ENCODE assay signal across 26 cellular contexts in the genomic region with DNA sequence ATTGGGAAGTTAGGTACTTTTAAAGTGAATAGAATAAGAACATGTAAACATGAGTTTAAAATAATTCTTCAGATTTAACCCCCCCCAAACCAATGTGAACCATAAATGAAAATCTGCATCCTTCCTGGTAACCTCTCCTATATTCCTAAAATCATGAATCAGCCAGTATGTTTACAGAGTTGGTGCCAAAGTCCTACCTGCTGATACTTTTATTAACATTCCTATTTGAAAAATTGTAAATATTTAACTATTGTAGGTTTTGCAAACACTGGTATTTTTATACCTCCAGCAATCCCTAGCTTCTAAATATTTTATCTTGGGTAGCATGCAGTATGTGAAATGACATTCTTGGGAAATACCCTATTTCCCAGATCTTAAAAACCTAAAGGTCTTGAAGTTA.
"Had no signal": no experiment of that assay in that cellular context is flagged by ENCODE, and none has a peak within 500 bp of the region (broad histone marks: within the 10 kb centered on the region; RNA-seq: fewer than 3 reads in every experiment).

No MANE protein-coding gene starts in this region.

- H3K4me3 Mint-ChIP-seq: naive thymus-derived CD8-positive, alpha-beta T cell; nephron progenitor cell; neural progenitor cell; stimulated activated naive B cell treated with anti-CD40 and anti-IgM and Interleukin-4, amounts not matched to agents 10 μg/mL and 1 μg/mL and 100 μg/mL, for 72 hours; type B pancreatic cell had no signal

- H3K27ac ChIP-seq: heart left ventricle, lower lobe of right lung, neural progenitor cell, neutrophil, parathyroid adenoma, psoas muscle, right atrium auricular region, skin epidermis, stomach, testis, thyroid gland, uterus had no signal

- H3K27me3 ChIP-seq: neural progenitor cell, neutrophil, right atrium auricular region, stomach, testis, thyroid gland, uterus had no signal

- H3K4me3 ChIP-seq: heart left ventricle, lower lobe of right lung, neural progenitor cell, psoas muscle, right atrium auricular region, skin epidermis, stomach, testis, thyroid gland, uterus had no signal

- H3K27me3 Mint-ChIP-seq: stimulated activated naive B cell treated with anti-CD40 and anti-IgM and Interleukin-4, amounts not matched to agents 10 μg/mL and 1 μg/mL and 100 μg/mL, for 72 hours had no signal

- H3K4me1 ChIP-seq: heart left ventricle, lower lobe of right lung, parathyroid adenoma, psoas muscle, right atrium auricular region, testis, thyroid gland, uterus had no signal

- DNase-seq: heart left ventricle; left ventricle myocardium superior; lower lobe of right lung; mammary epithelial cell; mesenchymal stem cell; naive thymus-derived CD8-positive, alpha-beta T cell; nephron progenitor cell; occipital lobe; psoas muscle; stimulated activated CD4-positive, alpha-beta T cell treated with anti-CD3 and anti-CD28 coated beads, Interleukin-12 subunit alpha, Interleukin-12 subunit beta, amount 100 ng/mL, for 4 hours; stimulated activated CD4-positive, alpha-beta T cell treated with anti-CD3 and anti-CD28 coated beads, Interleukin-15, amount 100 ng/mL, for 24 hours; stimulated activated CD4-positive, alpha-beta T cell treated with anti-CD3 and anti-CD28 coated beads, Interleukin-2, amount 100 ng/mL, for 24 hours; stimulated activated CD4-positive, alpha-beta T cell treated with anti-CD3 and anti-CD28 coated beads, Interleukin-4, amount 100 ng/mL, for 1 hour; stimulated activated naive B cell treated with anti-CD40 and anti-IgM and Interleukin-4, amounts not matched to agents 10 μg/mL and 1 μg/mL and 100 μg/mL, for 72 hours; stimulated activated naive CD8-positive, alpha-beta T cell treated with anti-CD3 and anti-CD28 coated beads, Interleukin-15, Interleukin-2, amounts not matched to agents 100 U/mL and 50 U/mL, for 24 hours; stomach; testis; thyroid gland; uterus had no signal

- H3K79me2 ChIP-seq: parathyroid adenoma had no signal

- H2AFZ ChIP-seq: neural progenitor cell, parathyroid adenoma had no signal

- ATAC-seq: heart left ventricle; left ventricle myocardium superior; lower lobe of right lung; naive thymus-derived CD8-positive, alpha-beta T cell; psoas muscle; sciatic nerve; stimulated activated naive B cell treated with anti-CD40 and anti-IgM and Interleukin-4, amounts not matched to agents 10 μg/mL and 1 μg/mL and 100 μg/mL, for 72 hours; stimulated activated naive CD8-positive, alpha-beta T cell treated with anti-CD3 and anti-CD28 coated beads, Interleukin-15, Interleukin-2, amounts not matched to agents 100 U/mL and 50 U/mL, for 24 hours had no signal

- H3K4me1 Mint-ChIP-seq: naive thymus-derived CD8-positive, alpha-beta T cell; stimulated activated naive B cell treated with anti-CD40 and anti-IgM and Interleukin-4, amounts not matched to agents 10 μg/mL and 1 μg/mL and 100 μg/mL, for 72 hours had no signal

- H3K4me2 ChIP-seq: neural progenitor cell had no signal

- H3K36me3 Mint-ChIP-seq: naive thymus-derived CD8-positive, alpha-beta T cell; neural progenitor cell; stimulated activated naive B cell treated with anti-CD40 and anti-IgM and Interleukin-4, amounts not matched to agents 10 μg/mL and 1 μg/mL and 100 μg/mL, for 72 hours; type B pancreatic cell had no signal

- H3K9ac ChIP-seq: neural progenitor cell, parathyroid adenoma had no signal

- H3K36me3 ChIP-seq: heart left ventricle, lower lobe of right lung, neural progenitor cell, neutrophil, right atrium auricular region, stomach, thyroid gland, uterus had no signal

- H3K27ac Mint-ChIP-seq: naive thymus-derived CD8-positive, alpha-beta T cell; nephron progenitor cell; neural progenitor cell; stimulated activated naive B cell treated with anti-CD40 and anti-IgM and Interleukin-4, amounts not matched to agents 10 μg/mL and 1 μg/mL and 100 μg/mL, for 72 hours; type B pancreatic cell had no signal

- H3K9me3 ChIP-seq: heart left ventricle, lower lobe of right lung, neutrophil, psoas muscle, right atrium auricular region, stomach, testis, thyroid gland, uterus had no signal

- H3K9me3 Mint-ChIP-seq: nephron progenitor cell, neural progenitor cell, type B pancreatic cell had no signal
